ENCODE assay signal across 8 cellular contexts in the genomic region with DNA sequence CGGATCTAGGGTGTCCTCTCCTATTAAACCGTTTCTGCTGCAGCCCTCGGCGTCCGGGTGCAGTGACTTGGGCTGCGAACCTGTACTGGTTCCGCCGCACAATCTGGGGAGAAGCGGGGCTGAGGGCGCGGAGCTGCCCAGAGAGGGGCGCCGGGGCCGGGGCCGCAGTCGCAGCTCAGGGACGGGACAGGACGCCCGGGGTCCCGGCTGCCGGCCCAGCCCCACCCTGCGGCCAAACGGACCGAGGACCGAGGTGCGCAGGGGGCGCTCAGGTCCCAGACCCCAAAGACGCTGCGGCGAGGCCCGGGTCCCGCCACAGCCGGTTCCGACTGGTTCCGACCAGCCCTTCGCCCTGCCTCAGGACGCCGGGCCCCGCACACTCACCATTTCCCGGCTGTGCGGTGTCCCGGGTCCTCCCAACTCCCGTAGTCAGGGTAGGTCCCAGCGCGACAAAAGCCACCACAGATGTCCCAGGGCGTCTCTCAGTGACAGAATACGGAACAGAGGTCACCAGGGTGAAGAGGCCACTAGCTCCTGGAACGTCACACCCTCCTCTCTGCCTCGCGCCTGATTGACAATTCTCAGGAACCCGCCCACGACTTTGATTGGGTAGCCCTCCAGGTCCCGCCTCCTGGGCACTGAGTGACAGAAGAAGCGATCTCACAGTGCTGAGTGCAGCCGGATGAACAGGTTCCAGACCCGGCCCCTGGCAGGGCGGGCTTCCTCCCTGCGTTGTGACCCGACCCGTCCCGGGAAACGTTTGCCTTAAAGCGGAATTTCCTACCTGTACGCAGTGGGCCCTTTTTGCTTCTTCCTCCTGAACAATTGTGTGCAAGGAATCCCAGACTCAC. TPM values are rescaled to one million over a fixed set of nuclear protein-coding genes. Genes with fewer than 3 reads are reported as not detected.
A peak's percentile ranks its signal among the peaks of the same experiment; 100 is the strongest.
DNase-seq lines count a peak whose midpoint lies in the region; ATAC-seq lines count a peak whose summit lies in the region.

TSS of gene ZNF44 (minus strand) at position 576 of the 851 bp plus-strand sequence. CDS start at position 387, 189 bp downstream.

- no peaks in the 10 kb centered on the region for H3K27me3 ChIP-seq in CD4-positive, CD25-positive, alpha-beta regulatory T cell (ENCODE audit: control insufficient read depth, insufficient read depth, low read length)

- H3K9me3 Mint-ChIP-seq in CD4-positive, CD25-positive, alpha-beta regulatory T cell: peaks cover 0 to 8% (median 2%) of the 10 kb centered on the region in 7 donors
- H3K9me3 Mint-ChIP-seq in effector memory CD8-positive, alpha-beta T cell: no peaks in the 10 kb centered on the region
- H3K9me3 Mint-ChIP-seq in memory B cell: no peaks in the 10 kb centered on the region

- no peaks in the 10 kb centered on the region for H3K27me3 Mint-ChIP-seq in CD4-positive, CD25-positive, alpha-beta regulatory T cell
- H3K27me3 Mint-ChIP-seq in effector memory CD8-positive, alpha-beta T cell: no peaks in the 10 kb centered on the region
- H3K27me3 Mint-ChIP-seq in memory B cell: no peaks in the 10 kb centered on the region

- peaks cover 0 to 48% (median 26%) of the 10 kb centered on the region in 4 donors for H3K4me1 Mint-ChIP-seq in CD4-positive, CD25-positive, alpha-beta regulatory T cell
- H3K4me1 Mint-ChIP-seq in effector memory CD8-positive, alpha-beta T cell (ENCODE audit: low read depth in 2 of 2): peaks cover 27% of the 10 kb centered on the region in 2 donors
- H3K4me1 Mint-ChIP-seq in memory B cell: peaks cover 25% of the 10 kb centered on the region

- peaks cover 12% of the 10 kb centered on the region for H3K36me3 Mint-ChIP-seq in CD4-positive, CD25-positive, alpha-beta regulatory T cell
- peaks cover 24% of the 10 kb centered on the region for H3K36me3 Mint-ChIP-seq in effector memory CD8-positive, alpha-beta T cell (ENCODE audit: insufficient read depth)
- peaks cover 5% of the 10 kb centered on the region for H3K36me3 Mint-ChIP-seq in memory B cell

- H3K4me3 ChIP-seq in CD4-positive, CD25-positive, alpha-beta regulatory T cell (ENCODE audit: low read depth, low read length): peak within 1 kb of the TSS; percentile 77

- peak; percentile 89 to 98 (median 93) for DNase-seq in CD4-positive, CD25-positive, alpha-beta regulatory T cell
- DNase-seq in NK-92 (lab: John Stamatoyannopoulos, UW; ENCODE audit: unreplicated experiment) (peak; percentile 78), memory B cell (ENCODE audit: low spot score in 2 of 2) (peak; percentile 87 to 91)
- DNase-seq in activated CD8-positive, alpha-beta memory T cell treated with anti-CD3 and anti-CD28 coated beads for 4 hours (ENCODE audit: low read depth in 2 of 2): peak; percentile 91
- DNase-seq in effector memory CD8-positive, alpha-beta T cell: peak; percentile 92 to 96 (median 94)
- DNase-seq in stimulated activated CD8-positive, alpha-beta memory T cell treated with anti-CD3 and anti-CD28 coated beads, Interleukin-12 subunit alpha, Interleukin-12 subunit beta, amount 100 ng/mL, for 24 hours (ENCODE audit: extremely low read depth): peak; percentile 86

- H3K4me1 ChIP-seq in CD4-positive, CD25-positive, alpha-beta regulatory T cell (ENCODE audit: control insufficient read depth, insufficient read depth, low read length, poor library complexity, severe bottlenecking): peaks cover 36% of the 10 kb centered on the region

- no peaks in the 10 kb centered on the region for H3K9me3 ChIP-seq in CD4-positive, CD25-positive, alpha-beta regulatory T cell (ENCODE audit: control insufficient read depth in 2 of 2, low read length in 2 of 2)

- peak within 1 kb of the TSS; percentile 96 to 100 (median 100) for H3K4me3 Mint-ChIP-seq in CD4-positive, CD25-positive, alpha-beta regulatory T cell
- peak within 1 kb of the TSS; percentile 93 to 100 for H3K4me3 Mint-ChIP-seq in effector memory CD8-positive, alpha-beta T cell
- H3K4me3 Mint-ChIP-seq in memory B cell: peak within 1 kb of the TSS; percentile 100

- peak within 1 kb of the TSS; percentile 84 for H3K27ac ChIP-seq in CD4-positive, CD25-positive, alpha-beta regulatory T cell (ENCODE audit: insufficient read depth, low read length, poor library complexity, severe bottlenecking)

- peak; percentile 98 for ATAC-seq in CD4-positive, CD25-positive, alpha-beta regulatory T cell (ENCODE audit: low read depth in 2 of 2)
- ATAC-seq in GM19397 (IDR thresholded peaks at IDR 0.05; ENCODE audit: unreplicated experiment) (peak; percentile 91), HG03571 (IDR thresholded peaks at IDR 0.05; ENCODE audit: unreplicated experiment) (peak; percentile 90), memory B cell (ENCODE audit: low read depth) (peak; percentile 96)
- peak; percentile 90 for ATAC-seq in effector memory CD8-positive, alpha-beta T cell (replicated peaks)

- no peaks in the 10 kb centered on the region for H3K36me3 ChIP-seq in CD4-positive, CD25-positive, alpha-beta regulatory T cell (ENCODE audit: control insufficient read depth, insufficient read depth, low read length)

- peak within 1 kb of the TSS; percentile 97 to 98 (median 98) for H3K27ac Mint-ChIP-seq in CD4-positive, CD25-positive, alpha-beta regulatory T cell
- H3K27ac Mint-ChIP-seq in effector memory CD8-positive, alpha-beta T cell: peak within 1 kb of the TSS; percentile 97 to 98
- peak within 1 kb of the TSS; percentile 92 for H3K27ac Mint-ChIP-seq in memory B cell

RNA-seq across cellular contexts. Expression of gene ZNF44, which starts in this region (rescaled TPM):
- 22.9 TPM for total RNA-seq in CD4-positive, CD25-positive, alpha-beta regulatory T cell
- polyA plus RNA-seq in CD4-positive, CD25-positive, alpha-beta regulatory T cell: 10 to 100 TPM; 22.5 to 27.0 (median 24.3) TPM

Comparison
In these comparisons a context has a peak if more than half of its experiments do, and no peak if none do; other contexts are left out.
1. Peak in every context shown above with its lines: DNase-seq, ATAC-seq, H3K4me3 ChIP-seq and H3K27ac ChIP-seq.